Comparison of ENCODE assay signal across 16 cellular contexts in the genomic region with DNA sequence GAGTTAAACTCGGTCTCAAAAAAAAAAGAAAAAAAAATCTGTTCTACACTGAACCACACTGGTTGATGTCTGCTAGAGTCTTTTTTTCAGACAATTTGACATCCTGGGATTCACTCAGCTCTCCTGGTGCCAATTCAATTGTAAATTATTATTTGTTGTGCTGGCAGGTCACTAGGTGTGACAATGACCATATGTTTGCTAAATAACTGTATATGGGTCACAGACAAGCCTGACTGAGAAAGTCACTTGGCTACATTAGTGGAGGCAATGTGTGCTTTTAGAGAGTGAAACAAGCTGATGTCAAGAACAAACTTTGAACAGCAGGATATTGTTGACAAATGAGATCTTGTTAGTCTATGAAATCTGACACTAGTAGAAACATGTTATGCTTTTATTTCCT.
"Had no signal": no experiment of that assay in that cellular context is flagged by ENCODE, and none has a peak within 500 bp of the region (broad histone marks: within the 10 kb centered on the region; RNA-seq: fewer than 3 reads in every experiment).

No MANE protein-coding gene starts in this region.

- H3K27me3 ChIP-seq: neural progenitor cell, ovary, stomach had no signal

- H3K27ac ChIP-seq: lower lobe of right lung, neural progenitor cell, ovary, stomach, thoracic aorta had no signal

- DNase-seq: activated CD4-positive, alpha-beta T cell treated with anti-CD3 and anti-CD28 coated beads, Interleukin-2, amount 10 ng/mL, durations not matched to agents 7 days and 5 days; activated CD4-positive, CD25-positive, alpha-beta regulatory T cell; activated CD8-positive, alpha-beta memory T cell treated with anti-CD3 and anti-CD28 coated beads for 24 hours; amniotic stem cell; cerebellar nuclear complex; dermis blood vessel endothelial cell; erythroblast; hypothalamus; lower lobe of right lung; ovary; stimulated activated CD4-positive, alpha-beta T cell treated with anti-CD3 and anti-CD28 coated beads, Interleukin-4, amount 100 ng/mL, for 24 hours; stomach had no signal

- ATAC-seq: activated naive CD4-positive, alpha-beta T cell treated with anti-CD3 and anti-CD28 coated beads, Interleukin-2, amount 50 U/mL, for 72 hours; activated T-helper 17 cell treated with anti-CD3 and anti-CD28 coated beads, Interleukin-2, amount 50 U/mL, for 72 hours; lower lobe of right lung had no signal

- H3K9me3 ChIP-seq: ovary, thoracic aorta had no signal

- H3K36me3 ChIP-seq: lower lobe of right lung, neural progenitor cell, ovary, stomach, thoracic aorta had no signal

- H3K4me1 ChIP-seq: lower lobe of right lung, stomach had no signal

- H3K4me3 ChIP-seq: lower lobe of right lung, neural progenitor cell, ovary, stomach, thoracic aorta had no signal
